In the genomic region with DNA sequence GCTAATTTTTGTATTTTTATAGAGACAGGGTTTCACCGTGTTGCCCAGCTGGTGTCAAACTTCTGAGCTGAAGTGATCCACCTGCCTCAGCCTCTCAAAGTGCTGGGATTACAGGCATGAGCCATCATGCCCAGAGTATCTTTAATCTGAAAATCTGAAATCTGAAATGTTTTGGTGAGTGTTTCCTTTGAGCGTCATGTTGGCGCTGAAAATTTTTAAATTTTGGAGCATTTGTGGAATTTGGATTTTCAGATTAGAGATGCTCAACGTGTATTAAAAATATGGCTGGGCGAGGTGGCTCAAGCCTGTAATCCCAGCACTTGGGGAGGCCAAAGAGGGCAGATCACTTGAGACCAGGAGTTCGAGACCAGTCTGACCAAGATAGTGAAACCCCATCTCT, we compare ENCODE assay signal across 29 cellular contexts.
"Had no signal": no experiment of that assay in that cellular context is flagged by ENCODE, and none has a peak within 500 bp of the region (broad histone marks: within the 10 kb centered on the region; RNA-seq: fewer than 3 reads in every experiment).

No MANE protein-coding gene starts in this region.

- H3K27me3 ChIP-seq: adrenal gland, ascending aorta, body of pancreas had no signal

- H3K9me3 ChIP-seq: adrenal gland, ascending aorta, body of pancreas, breast epithelium had no signal

- DNase-seq: activated effector memory CD4-positive, alpha-beta T cell treated with anti-CD3 and anti-CD28 coated beads, Interleukin-2, amount 50 U/mL, for 16 hours; activated effector memory CD4-positive, alpha-beta T cell treated with Interleukin-2 at 50 U/mL for 16 hours; activated gamma-delta T cell; activated gamma-delta T cell treated with Interleukin-2 at 50 U/mL for 16 hours; activated naive CD4-positive, alpha-beta T cell; activated naive CD4-positive, alpha-beta T cell treated with anti-CD3 and anti-CD28 coated beads for 36 hours; activated naive CD4-positive, alpha-beta T cell treated with anti-CD3 and anti-CD28 coated beads, Interleukin-2, amount 10 ng/mL, durations not matched to agents 7 days and 5 days; activated naive CD4-positive, alpha-beta T cell treated with anti-CD3 and anti-CD28 coated beads, Interleukin-2, amount 50 U/mL, for 16 hours; activated naive CD4-positive, alpha-beta T cell treated with Interleukin-2 at 50 U/mL for 16 hours; activated naive CD8-positive, alpha-beta T cell treated with anti-CD3 and anti-CD28 coated beads for 36 hours; activated naive CD8-positive, alpha-beta T cell treated with anti-CD3 and anti-CD28 coated beads, Interleukin-2, amount 10 ng/mL, durations not matched to agents 7 days and 5 days; activated naive CD8-positive, alpha-beta T cell treated with anti-CD3 and anti-CD28 coated beads, Interleukin-2, amount 50 U/mL, for 24 hours; activated T-cell treated with anti-CD3 and anti-CD28 coated beads, Interleukin-2, amount 50 U/mL, for 1 hour; activated T-cell treated with anti-CD3 and anti-CD28 coated beads, Interleukin-2, amount 50 U/mL, for 24 hours; activated T-cell treated with anti-CD3 and anti-CD28 coated beads, Interleukin-2, amount 50 U/mL, for 4 hours; activated T-cell treated with anti-CD3 and anti-CD28 coated beads, Interleukin-2, amount 50 U/mL, for 48 hours; activated T-cell treated with anti-CD3 and anti-CD28 coated beads, Interleukin-2, amount 50 U/mL, for 72 hours; adrenal gland; amniotic stem cell; amygdala; anterior cingulate cortex; aorta; body of pancreas; brain microvascular endothelial cell; central memory CD4-positive, alpha-beta T cell; cerebellar nuclear complex had no signal

- H3K4me3 ChIP-seq: adrenal gland, ascending aorta, body of pancreas, breast epithelium, cardiac muscle cell had no signal

- H3K4me1 ChIP-seq: adrenal gland, ascending aorta, body of pancreas, breast epithelium had no signal

- H3K36me3 ChIP-seq: adrenal gland, ascending aorta, brain microvascular endothelial cell, breast epithelium, cardiac muscle cell had no signal

- H3K27ac ChIP-seq: adrenal gland, ascending aorta, body of pancreas, brain microvascular endothelial cell, breast epithelium, cardiac muscle cell had no signal
